Comparison of ENCODE assay signal across 35 cellular contexts in the genomic region with DNA sequence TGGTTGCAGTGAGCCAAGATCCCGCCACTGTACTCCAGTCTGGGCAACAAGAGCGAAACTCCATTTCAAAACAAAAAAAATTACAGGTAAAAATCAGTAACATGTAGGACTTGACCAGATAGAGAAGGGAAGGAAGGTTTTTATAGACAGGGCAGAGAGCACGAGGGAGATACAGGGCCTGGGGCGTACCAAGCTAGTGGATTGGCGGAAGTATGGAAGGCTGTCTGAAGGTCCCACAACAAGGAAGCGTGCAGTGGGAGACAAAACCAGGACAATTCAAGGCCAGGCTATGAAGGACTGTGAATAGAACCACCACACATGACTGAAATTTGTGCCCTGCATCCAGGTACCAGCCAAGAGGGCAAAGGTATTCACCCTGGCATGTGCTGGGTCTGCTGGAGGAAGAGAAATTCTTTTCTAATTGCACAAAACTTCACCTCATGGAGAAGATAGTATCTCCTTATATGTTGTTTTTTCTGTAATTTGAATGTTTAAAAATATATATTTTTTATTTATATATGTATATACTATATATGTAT. TPM values are rescaled to one million over a fixed set of nuclear protein-coding genes. Genes with fewer than 3 reads are reported as not detected.
DNase-seq lines count a peak whose midpoint lies in the region; ATAC-seq, FAIRE-seq and TF ChIP-seq lines count a peak whose summit lies in the region.
"Had no signal": no experiment of that assay in that cellular context is flagged by ENCODE, and none has a peak within 500 bp of the region (broad histone marks: within the 10 kb centered on the region; RNA-seq: fewer than 3 reads in every experiment).

No MANE protein-coding gene starts in this region.

- peak overlapping the region; percentile 67 for H2AFZ ChIP-seq in IMR-90 (replicated peaks; ENCODE audit: low read length, poor library complexity)
- 0 out of 2 replicates have a peak overlapping the region, but pooled peaks have one; percentile 36 for H2AFZ ChIP-seq in H1 (ENCODE audit: low read length)

- dilution Hi-C loops in IMR-90 (cut with HindIII; ENCODE audit: low sequenced_read_pairs, unreplicated experiment), result no loop called here

- H4K20me1 ChIP-seq in IMR-90 (ENCODE audit: insufficient read depth, low read length), result no peaks in the 10 kb centered on the region
- H4K20me1 ChIP-seq in H1 (replicated peaks in 1 of 2; ENCODE audit: control insufficient read depth in 1 of 2, insufficient read depth in 2 of 2, low read length in 2 of 2), result no peaks in the 10 kb centered on the region
- H4K20me1 ChIP-seq: BLaER1 had no signal

- H3K27ac Mint-ChIP-seq in activated naive CD4-positive, alpha-beta T cell treated with anti-CD3 and anti-CD28 coated beads, Interleukin-2, amount 50 U/mL, for 72 hours, result no peak overlapping the region
- H3K27ac Mint-ChIP-seq: activated naive CD8-positive, alpha-beta T cell treated with anti-CD3 and anti-CD28 coated beads, Interleukin-2, amount 50 U/mL, for 24 hours; progenitor cell of endocrine pancreas; T-helper 2 cell treated with Interferon-gamma antibody and Interleukin-4, amounts not matched to agents 5 μg/mL and 100 μg/mL, for 36 hours had no signal

- BruUV-seq in IMR-90 (replicated peaks; lab: Mats Ljungman, UMichigan), result no TSS peak

- H3K27me3 ChIP-seq in IMR-90 (ENCODE audit: control insufficient read depth, insufficient read depth, low read length) (no peaks in the 10 kb centered on the region), H1 (replicated peaks in 1 of 4; ENCODE audit: control insufficient read depth in 3 of 4, extremely low read depth in 1 of 4, insufficient read depth in 3 of 4, low read length in 3 of 4) (no peaks in the 10 kb centered on the region), testis (no peaks in the 10 kb centered on the region)
- H3K27me3 ChIP-seq: BLaER1, colonic mucosa, MG63, neutrophil, Peyer's patch, vagina had no signal

- H3K36me3 ChIP-seq in IMR-90 (ENCODE audit: control insufficient read depth, insufficient read depth, low read length) (no peaks in the 10 kb centered on the region), H1 (ENCODE audit: control insufficient read depth in 2 of 4, insufficient read depth in 4 of 4, low read length in 3 of 4) (no peaks in the 10 kb centered on the region), testis (ENCODE audit: low read depth, missing control alignments) (no peaks in the 10 kb centered on the region)
- H3K36me3 ChIP-seq: BLaER1, colonic mucosa, MG63, neutrophil, Peyer's patch, vagina had no signal

- H3K4me3 ChIP-seq in IMR-90 (ENCODE audit: insufficient read depth, low read depth, low read length), result no peak overlapping the region
- no peak overlapping the region for H3K4me3 ChIP-seq in H1 (ENCODE audit: extremely low read depth in 1 of 4, insufficient read depth in 2 of 4, low read depth in 3 of 4, low read length in 4 of 4)
- no peak overlapping the region for H3K4me3 ChIP-seq in testis
- H3K4me3 ChIP-seq: BLaER1, colonic mucosa, MG63, Peyer's patch, vagina had no signal

- peak overlapping the region; percentile 73; the same call in 1 of the 2 replicates for H2AK5ac ChIP-seq in IMR-90 (ENCODE audit: low read depth, low read length)
- peak overlapping the region; percentile 91; the same call in 1 of the 2 replicates for H2AK5ac ChIP-seq in H1 (ENCODE audit: low read depth, low read length)

- peak overlapping the region; percentile 94; the same call in 1 of the 2 replicates for H2BK12ac ChIP-seq in H1 (ENCODE audit: low read depth, low read length)

- no peak for TF ChIP-seq RAD21 in IMR-90 (IDR thresholded peaks at IDR 0.05; ENCODE audit: low read length)
- TF ChIP-seq RAD21 in H1 (IDR thresholded peaks at IDR 0.05 in 1 of 2, conservative IDR thresholded peaks at IDR 0.05 in 1 of 2; ENCODE audit: low read depth in 2 of 2, low read length in 2 of 2), result no peak

- H3K4me1 ChIP-seq in IMR-90 (ENCODE audit: control insufficient read depth, insufficient read depth, low read length) (no peaks in the 10 kb centered on the region), H1 (replicated peaks in 1 of 4; ENCODE audit: control insufficient read depth in 3 of 4, insufficient read depth in 4 of 4, low read length in 3 of 4) (no peaks in the 10 kb centered on the region), testis (peaks cover 15% of the 10 kb centered on the region)
- H3K4me1 ChIP-seq: BLaER1, colonic mucosa, Peyer's patch, vagina had no signal

- H3K79me1 ChIP-seq in IMR-90 (ENCODE audit: low read depth in 1 of 2, low read length in 2 of 2), result no peaks in the 10 kb centered on the region; a peak in 1 of 4 replicates
- no peaks in the 10 kb centered on the region for H3K79me1 ChIP-seq in H1 (ENCODE audit: low read depth, low read length)

- peak; percentile 13 to 53 for ATAC-seq in activated naive CD4-positive, alpha-beta T cell treated with anti-CD3 and anti-CD28 coated beads, Interleukin-2, amount 50 U/mL, for 72 hours
- ATAC-seq in IMR-90 (ENCODE audit: low read depth) (no peak), GM18505 (IDR thresholded peaks at IDR 0.05; ENCODE audit: unreplicated experiment) (no peak)
- ATAC-seq: activated naive CD8-positive, alpha-beta T cell treated with anti-CD3 and anti-CD28 coated beads, Interleukin-2, amount 50 U/mL, for 24 hours; activated T-cell treated with anti-CD3 and anti-CD28 coated beads, Interleukin-2, amount 50 U/mL, for 4 hours; left colon; sciatic nerve; stimulated activated naive CD8-positive, alpha-beta T cell treated with anti-CD3 and anti-CD28 coated beads, Interleukin-15, amount 100 ng/mL, for 72 hours had no signal

- TF ChIP-seq CTCF in IMR-90 (conservative IDR thresholded peaks at IDR 0.05; ENCODE audit: low read depth, low read length) (no peak), H1 (IDR thresholded peaks at IDR 0.05; ENCODE audit: control extremely low read depth in 1 of 3, insufficient read depth in 1 of 3, low read depth in 1 of 3, low read length in 3 of 3) (no peak), testis (IDR thresholded peaks at IDR 0.05) (no peak), GM13977 (IDR thresholded peaks at IDR 0.05; ENCODE audit: extremely low read depth, insufficient read depth, missing control alignments) (no peak)

- H2BK120ac ChIP-seq in IMR-90 (ENCODE audit: low read depth, low read length) (peak overlapping the region; percentile 54; the same call in 1 of the 2 replicates), H1 (replicated peaks; ENCODE audit: low read depth, low read length) (peak overlapping the region; percentile 100)

- TF ChIP-seq EP300 in H1 (IDR thresholded peaks at IDR 0.05; ENCODE audit: borderline replicate concordance in 1 of 2, low read depth in 2 of 2, low read length in 2 of 2), result no peak

- H3K9me1 ChIP-seq in IMR-90 (ENCODE audit: insufficient read depth, low read length), result no peaks in the 10 kb centered on the region; the same call in 1 of the 2 replicates

- in situ Hi-C loops in IMR-90 (cut with MboI; ENCODE audit: low sequenced_read_pairs), result no loop called here
- in situ Hi-C loops in GM13977 (cut with MboI; ENCODE audit: low pct_unique_long_range_greater_than_20kb, low sequenced_read_pairs, unreplicated experiment), result no loop called here

- no peaks in the 10 kb centered on the region for H3K9me3 Mint-ChIP-seq in activated naive CD4-positive, alpha-beta T cell treated with anti-CD3 and anti-CD28 coated beads, Interleukin-2, amount 50 U/mL, for 72 hours
- H3K9me3 Mint-ChIP-seq: activated naive CD8-positive, alpha-beta T cell treated with anti-CD3 and anti-CD28 coated beads, Interleukin-2, amount 50 U/mL, for 24 hours; activated T-cell treated with anti-CD3 and anti-CD28 coated beads, Interleukin-2, amount 50 U/mL, for 4 hours; stimulated activated naive CD8-positive, alpha-beta T cell treated with anti-CD3 and anti-CD28 coated beads, Interleukin-15, amount 100 ng/mL, for 72 hours had no signal

- POLR2A ChIA-PET in IMR-90 (lab: Charles Lee; ENCODE audit: unreplicated experiment) (no interaction called here), H1 (lab: Charles Lee; ENCODE audit: partially characterized antibody) (no interaction called here)

- H2BK5ac ChIP-seq in IMR-90 (ENCODE audit: low read depth, low read length, poor library complexity, severe bottlenecking) (no peak overlapping the region), H1 (ENCODE audit: low read depth, low read length) (peak overlapping the region; percentile 98)

- H3K23ac ChIP-seq in IMR-90 (ENCODE audit: low read depth, low read length) (no peak overlapping the region), H1 (ENCODE audit: insufficient read length) (no peak overlapping the region)

- H3K4ac ChIP-seq in IMR-90 (ENCODE audit: low read depth, low read length), result peak overlapping the region; percentile 12; the same call in 1 of the 2 replicates
- H3K4ac ChIP-seq in H1 (replicated peaks; ENCODE audit: insufficient read length, low read depth, low read length), result peak overlapping the region; percentile 98

- H4K8ac ChIP-seq in IMR-90 (ENCODE audit: low read depth in 2 of 2, low read length in 2 of 2) (no peak overlapping the region), H1 (ENCODE audit: extremely low read depth, insufficient read depth, low read length) (no peak overlapping the region)

- H3K56ac ChIP-seq in IMR-90 (ENCODE audit: extremely low read depth, insufficient read depth, low read length) (no peak overlapping the region), H1 (replicated peaks; ENCODE audit: insufficient read length, low read depth, low read length) (peak overlapping the region; percentile 53)

- H3K27ac ChIP-seq in IMR-90 (ENCODE audit: insufficient read depth, low read length) (no peak overlapping the region), H1 (ENCODE audit: low read depth, low read length) (peak overlapping the region; percentile 13; the same call in 1 of the 2 replicates), testis (peak overlapping the region; percentile 33 to 57)
- H3K27ac ChIP-seq: BLaER1, colonic mucosa, neutrophil, Peyer's patch, vagina had no signal

- H3K4me2 ChIP-seq in IMR-90 (ENCODE audit: low read depth, low read length) (no peak overlapping the region), H1 (ENCODE audit: insufficient read depth in 1 of 2, low read depth in 2 of 2, low read length in 2 of 2) (no peak overlapping the region)
- H3K4me2 ChIP-seq: BLaER1 had no signal

- no peak for FAIRE-seq in H1 (lab: Jason Lieb, UNC)
- FAIRE-seq: astrocyte had no signal

- WGBS in IMR-90 (ENCODE audit: extremely low coverage in 2 of 2, insufficient read length in 1 of 2), 2 experiments, result 90% methylated on average over 2 of the region's 6 CpGs; no CpG with 5 or more reads in 1 of the 2 experiments
- WGBS in H1 (ENCODE audit: extremely low coverage in 1 of 2, insufficient coverage in 1 of 2, insufficient read length in 1 of 2, insufficient replicate concordance in 2 of 2, low coverage in 1 of 2, low lambda C conversion rate in 2 of 2, missing lambda C conversion rate in 1 of 2), 2 experiments, result 92% methylated on average over 6 of the region's 6 CpGs; no CpG with 5 or more reads in 1 of the 2 experiments
- WGBS in testis, 2 donors, result 63 to 69% methylated on average over 6 of the region's 6 CpGs

- no peak overlapping the region for H2BK15ac ChIP-seq in IMR-90 (ENCODE audit: low read depth, low read length)
- H2BK15ac ChIP-seq in H1 (ENCODE audit: low read length), result no peak overlapping the region

- no peaks in the 10 kb centered on the region for H3K36me3 Mint-ChIP-seq in activated naive CD4-positive, alpha-beta T cell treated with anti-CD3 and anti-CD28 coated beads, Interleukin-2, amount 50 U/mL, for 72 hours

- intact Hi-C loops in IMR-90 (cut with micrococcal nuclease), result no loop called here
- intact Hi-C loops in testis (cut with DNase I; ENCODE audit: low total_unique reads), result no loop called here

- no peak for DNase-seq in activated naive CD4-positive, alpha-beta T cell treated with anti-CD3 and anti-CD28 coated beads, Interleukin-2, amount 50 U/mL, for 72 hours (ENCODE audit: low spot score in 2 of 2)
- no peak for DNase-seq in activated naive CD4-positive, alpha-beta T cell treated with Interleukin-2 at 50 U/mL for 16 hours
- DNase-seq in IMR-90 (no peak), H1 (ENCODE audit: low read depth in 1 of 2, low spot score in 2 of 2) (no peak), testis (no peak), GM13977 (ENCODE audit: low spot score) (no peak)
- DNase-seq: activated CD4-positive, alpha-beta T cell treated with anti-CD3 and anti-CD28 coated beads for 48 hours; activated gamma-delta T cell treated with Interleukin-2 at 50 U/mL for 16 hours; activated naive CD8-positive, alpha-beta T cell treated with anti-CD3 and anti-CD28 coated beads, Interleukin-2, amount 50 U/mL, for 24 hours; activated T-cell treated with anti-CD3 and anti-CD28 coated beads, Interleukin-2, amount 50 U/mL, for 4 hours; colonic mucosa; effector CD8-positive, alpha-beta T cell; EL; glutamatergic neuron; KG1; left colon; MG63; NCI-H2029; NCI-H524 treated with DMSO at 0.1 percent for 48 hours; NK-92 treated with Interleukin-12 subunit alpha and Interleukin-12 subunit beta, amount 100 ng/mL, for 24 hours; SHP77; stimulated activated CD4-positive, alpha-beta T cell treated with anti-CD3 and anti-CD28 coated beads, Interleukin-12 subunit alpha, Interleukin-12 subunit beta, amount 100 ng/mL, for 4 hours; stimulated activated CD4-positive, alpha-beta T cell treated with anti-CD3 and anti-CD28 coated beads, Interleukin-2, amount 100 ng/mL, for 48 hours; stimulated activated naive CD8-positive, alpha-beta T cell treated with anti-CD3 and anti-CD28 coated beads, Interleukin-15, amount 100 ng/mL, for 72 hours had no signal

- H4K5ac ChIP-seq in IMR-90 (ENCODE audit: low read depth, low read length) (no peak overlapping the region), H1 (ENCODE audit: insufficient read length, low read depth, low read length) (peak overlapping the region; percentile 13)

- H4K91ac ChIP-seq in IMR-90 (ENCODE audit: insufficient read depth, low read depth, low read length) (no peak overlapping the region), H1 (replicated peaks; ENCODE audit: insufficient read length, low read length) (peak overlapping the region; percentile 95)

- CTCF ChIA-PET in IMR-90 (lab: Yijun Ruan, JAX), result no interaction called here
- CTCF ChIA-PET in H1 (lab: Charles Lee; ENCODE audit: partially characterized antibody), result no interaction called here

- TF ChIP-seq POLR2A in IMR-90 (IDR thresholded peaks at IDR 0.05; ENCODE audit: low read depth, low read length), result no peak
- TF ChIP-seq POLR2A in H1 (IDR thresholded peaks at IDR 0.05; ENCODE audit: control extremely low read depth in 1 of 2, low read depth in 2 of 2, low read length in 2 of 2), result no peak
- TF ChIP-seq POLR2A in testis (IDR thresholded peaks at IDR 0.05), result no peak
- no peak for TF ChIP-seq POLR2A in GM18505 (IDR thresholded peaks at IDR 0.05; ENCODE audit: borderline replicate concordance, extremely low read depth, insufficient read depth, insufficient read length)

- H3K14ac ChIP-seq in IMR-90 (replicated peaks; ENCODE audit: low read depth, low read length) (0 out of 2 replicates have a peak overlapping the region, but pooled peaks have one; percentile 32), H1 (ENCODE audit: insufficient read length) (no peak overlapping the region)

- no peaks in the 10 kb centered on the region for H3K79me2 ChIP-seq in H1 (ENCODE audit: control insufficient read depth in 1 of 2, insufficient read depth in 2 of 2, low read length in 2 of 2)

- H2BK20ac ChIP-seq in IMR-90 (ENCODE audit: low read depth, low read length) (0 out of 2 replicates have a peak overlapping the region, but pooled peaks have one; percentile 14), H1 (ENCODE audit: low read length) (peak overlapping the region; percentile 99)

- H3K18ac ChIP-seq in IMR-90 (ENCODE audit: low read depth, low read length) (no peak overlapping the region), H1 (ENCODE audit: extremely low read depth, low read length) (peak overlapping the region; percentile 44)

- no peak overlapping the region for H2AK9ac ChIP-seq in IMR-90 (replicated peaks; ENCODE audit: low read depth, low read length, poor library complexity)

- H3K9ac ChIP-seq in IMR-90 (ENCODE audit: low read depth, low read length) (no peak overlapping the region), H1 (replicated peaks in 1 of 4; ENCODE audit: extremely low read depth in 1 of 4, low read depth in 3 of 4, low read length in 3 of 4) (no peak overlapping the region)
- H3K9ac ChIP-seq: BLaER1 had no signal

- no peaks in the 10 kb centered on the region for H3K9me3 ChIP-seq in IMR-90 (ENCODE audit: control insufficient read depth, insufficient read depth, low read length)
- no peaks in the 10 kb centered on the region for H3K9me3 ChIP-seq in H1 (ENCODE audit: insufficient read depth in 2 of 2, low read depth in 1 of 2, low read length in 1 of 2)
- H3K9me3 ChIP-seq in testis, result no peaks in the 10 kb centered on the region
- H3K9me3 ChIP-seq: colonic mucosa, MG63, neutrophil, Peyer's patch, vagina had no signal

- no peaks in the 10 kb centered on the region for H3K23me2 ChIP-seq in H1 (ENCODE audit: low read depth, low read length)

RNA-seq across cellular contexts. Expression of gene BCL2A1, which starts 33.0 kb away (rescaled TPM):
- total RNA-seq in activated naive CD4-positive, alpha-beta T cell treated with anti-CD3 and anti-CD28 coated beads, Interleukin-2, amount 50 U/mL, for 72 hours, result 10 to 100 TPM; 50.4 to 79.8 TPM
- total RNA-seq in IMR-90 (2012; rRNA removed) (2.5 and 4.5 TPM in 2 replicates), testis (not detected)
- polyA plus RNA-seq in IMR-90 (2012; rRNA removed) (2.2 and 2.3 TPM in 2 replicates), H1 (2011; rRNA removed) (not detected in 2 replicates), testis (ENCODE audit: insufficient read depth, low read depth, low replicate concordance) (2.3 TPM)
- polyA plus RNA-seq in IMR-90 (2012; cell fraction: cytosol; rRNA removed), result 0.52 and 1.1 TPM in 2 replicates
- polyA plus RNA-seq in IMR-90 (2012; cell fraction: nucleus; rRNA removed; ENCODE audit: low replicate concordance), result 0.24 and 0.91 TPM in 2 replicates
- not detected in 2 replicates for total RNA-seq in H1 (2021; fragmentation: NEBNext Ultra II Directional; extraction: Animal tissue kit (Norgen Biotek cat#: 25700))
- polyA plus RNA-seq in H1 (2011; cell fraction: cytosol; rRNA removed), result not detected
- not detected for polyA plus RNA-seq in H1 (2011; cell fraction: nucleus; rRNA removed)
- not detected in 4 replicates for polyA plus RNA-seq in H1 (2012, experiment 1 of 2)
- polyA plus RNA-seq in H1 (2012, experiment 2 of 2), result not detected
- polyA plus RNA-seq in H1 (2013, experiment 1 of 2), result not detected
- not detected for polyA plus RNA-seq in H1 (2013, experiment 2 of 2)
- not detected in 2 replicates for polyA minus RNA-seq in H1 (2011; rRNA and poly(A)+ RNA removed)
- not detected for polyA minus RNA-seq in H1 (2011; cell fraction: cytosol; rRNA and poly(A)+ RNA removed)
- not detected for polyA minus RNA-seq in H1 (2011; cell fraction: nucleus; rRNA and poly(A)+ RNA removed)
- total RNA-seq: astrocyte, HT-29, myocyte, progenitor cell of endocrine pancreas had no signal

RNA-seq across cellular contexts. Expression of gene ZFAND6, which starts 55.5 kb away (rescaled TPM):
- total RNA-seq in activated naive CD4-positive, alpha-beta T cell treated with anti-CD3 and anti-CD28 coated beads, Interleukin-2, amount 50 U/mL, for 72 hours, result 10 to 100 TPM; 35.8 to 42.4 TPM
- total RNA-seq in IMR-90 (2012; rRNA removed) (88.6 and 96.4 TPM in 2 replicates), testis (100 to 1,000 TPM; 220 to 255 TPM)
- polyA plus RNA-seq in IMR-90 (2012; rRNA removed) (56.0 and 77.5 TPM in 2 replicates), H1 (2011; rRNA removed) (158 and 237 TPM in 2 replicates), testis (ENCODE audit: insufficient read depth, low read depth, low replicate concordance) (251 TPM)
- 67.0 and 119 TPM in 2 replicates for polyA plus RNA-seq in IMR-90 (2012; cell fraction: cytosol; rRNA removed)
- polyA plus RNA-seq in IMR-90 (2012; cell fraction: nucleus; rRNA removed; ENCODE audit: low replicate concordance), result 33.2 and 65.3 TPM in 2 replicates
- 122 and 136 TPM in 2 replicates for total RNA-seq in H1 (2021; fragmentation: NEBNext Ultra II Directional; extraction: Animal tissue kit (Norgen Biotek cat#: 25700))
- 219 TPM for polyA plus RNA-seq in H1 (2011; cell fraction: cytosol; rRNA removed)
- polyA plus RNA-seq in H1 (2011; cell fraction: nucleus; rRNA removed), result 92.7 TPM
- polyA plus RNA-seq in H1 (2012, experiment 1 of 2), result 105 to 113 TPM (median 109 TPM) in 4 replicates
- polyA plus RNA-seq in H1 (2012, experiment 2 of 2), result 22.2 TPM
- 111 TPM for polyA plus RNA-seq in H1 (2013, experiment 1 of 2)
- 123 TPM for polyA plus RNA-seq in H1 (2013, experiment 2 of 2)
- polyA minus RNA-seq in H1 (2011; rRNA and poly(A)+ RNA removed), result 200 and 255 TPM in 2 replicates
- polyA minus RNA-seq in H1 (2011; cell fraction: cytosol; rRNA and poly(A)+ RNA removed), result 132 TPM
- 127 TPM for polyA minus RNA-seq in H1 (2011; cell fraction: nucleus; rRNA and poly(A)+ RNA removed)

Comparison
In these comparisons a context has a peak if more than half of its experiments do, and no peak if none do; other contexts are left out.
1. ATAC-seq: peak in activated naive CD4-positive, alpha-beta T cell treated with anti-CD3 and anti-CD28 coated beads, Interleukin-2, amount 50 U/mL, for 72 hours (2 of 2); none in IMR-90 (single experiment) and GM18505 (single experiment).